In the genomic region with DNA sequence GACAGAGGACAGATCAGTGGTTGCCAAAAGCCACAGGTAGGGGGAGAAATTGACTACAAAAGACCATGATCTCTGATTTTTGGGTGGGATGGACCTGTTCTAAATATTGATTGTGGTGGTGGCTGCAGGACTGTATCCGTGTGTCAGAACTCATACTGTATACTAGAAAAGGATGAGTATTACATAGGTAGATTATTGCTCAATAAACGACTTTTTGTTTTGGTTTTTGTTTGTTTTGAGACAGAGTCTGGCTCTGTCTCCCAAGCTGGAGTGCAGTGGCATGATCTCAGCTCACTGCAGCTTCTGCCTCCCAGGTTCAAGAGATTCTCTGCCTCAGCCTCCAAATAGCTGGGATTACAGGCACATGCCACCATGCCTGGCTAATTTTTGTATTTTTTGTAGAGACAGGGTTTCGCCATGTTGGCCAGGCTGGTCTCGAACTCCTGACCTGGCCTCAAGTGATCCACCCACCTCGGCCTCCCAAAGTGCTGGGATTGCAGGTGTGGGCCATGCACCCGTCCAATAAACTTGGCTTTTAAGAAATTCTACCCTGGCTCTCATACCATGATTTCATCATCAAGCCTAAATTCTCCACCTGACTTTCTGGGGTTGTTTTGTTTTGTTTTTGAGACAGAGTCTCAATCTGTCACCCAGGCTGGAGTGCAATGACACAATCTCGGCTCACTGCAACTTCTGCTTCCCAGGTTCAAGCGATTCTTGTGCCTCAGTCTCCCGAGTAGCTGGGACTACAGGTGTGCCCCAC, we compare ENCODE assay signal across 7 cellular contexts. TPM values are rescaled to one million over a fixed set of nuclear protein-coding genes. Genes with fewer than 3 reads are reported as not detected.
"Had no signal": no experiment of that assay in that cellular context is flagged by ENCODE, and none has a peak within 500 bp of the region (broad histone marks: within the 10 kb centered on the region; RNA-seq: fewer than 3 reads in every experiment).

No MANE protein-coding gene starts in this region.

RNA-seq across cellular contexts. Expression of a gene that starts 5.6 kb away (rescaled TPM):
- total RNA-seq: epithelial cell of proximal tubule, esophagus squamous epithelium, left cardiac atrium, left ventricle myocardium inferior, right atrium auricular region had no signal

RNA-seq across cellular contexts. Expression of a gene that starts 10.7 kb away (rescaled TPM):
- total RNA-seq: left ventricle myocardium inferior, posterior vena cava, sigmoid colon had no signal
